8 cellular contexts compared by ENCODE assay signal in genomic region chr2:186590538-186591441, GRCh38. TPM values are rescaled to one million over a fixed set of nuclear protein-coding genes. Genes with fewer than 3 reads are reported as not detected.
DNase-seq lines count a peak whose midpoint lies in the region; ATAC-seq and TF ChIP-seq lines count a peak whose summit lies in the region.

No MANE protein-coding gene starts in this region.

- TF ChIP-seq POLR2A in esophagus muscularis mucosa (IDR thresholded peaks at IDR 0.05; ENCODE audit: low read depth): no peak
- no peak for TF ChIP-seq POLR2A in vagina (IDR thresholded peaks at IDR 0.05)

- H3K9me3 Mint-ChIP-seq in activated CD4-positive, alpha-beta T cell treated with anti-CD3 and anti-CD28 coated beads, Interleukin-2, amount 10 ng/mL, durations not matched to agents 24 days and 14 days: no peaks in the 10 kb centered on the region

- intact Hi-C loops in activated CD4-positive, alpha-beta T cell treated with anti-CD3 and anti-CD28 coated beads, Interleukin-2, amount 10 ng/mL, durations not matched to agents 24 days and 14 days (cut with micrococcal nuclease): loop anchor here (1.0 kb wide), 2 partner anchors 51 to 104 kb away; partner anchors contain the start of gene ZC3H15
- intact Hi-C loops in esophagus muscularis mucosa (cut with DNase I): no loop called here
- intact Hi-C loops in vagina (cut with DNase I): no loop called here

- DNase-seq in DMS53 (lab: John Stamatoyannopoulos, UW) (peak; percentile 72), NAMALWA (ENCODE audit: low spot score) (peak; percentile 64), esophagus muscularis mucosa (ENCODE audit: extremely low spot score) (no peak), vagina (ENCODE audit: extremely low spot score in 2 of 2) (no peak)
- DNase-seq in activated CD4-positive, alpha-beta T cell treated with anti-CD3 and anti-CD28 coated beads, Interleukin-2, amount 10 ng/mL, durations not matched to agents 24 days and 14 days: peak; percentile 73

- H3K36me3 Mint-ChIP-seq in activated CD4-positive, alpha-beta T cell treated with anti-CD3 and anti-CD28 coated beads, Interleukin-2, amount 10 ng/mL, durations not matched to agents 24 days and 14 days (ENCODE audit: low read depth): no peaks in the 10 kb centered on the region

- H3K9ac ChIP-seq in muscle layer of colon (ENCODE audit: low read length): peak overlapping the region; percentile 52

- H3K27ac ChIP-seq in esophagus muscularis mucosa (replicated peaks in 1 of 4): peak overlapping the region; percentile 87 to 96 (median 95)
- H3K27ac ChIP-seq in muscle layer of colon (ENCODE audit: low read depth, low read length): peak overlapping the region; percentile 62
- H3K27ac ChIP-seq in vagina: peak overlapping the region; percentile 94

- no peak for TF ChIP-seq CTCF in esophagus muscularis mucosa (IDR thresholded peaks at IDR 0.05)
- no peak for TF ChIP-seq CTCF in vagina (IDR thresholded peaks at IDR 0.05)

- peak overlapping the region; percentile 80 for H3K27ac Mint-ChIP-seq in activated CD4-positive, alpha-beta T cell treated with anti-CD3 and anti-CD28 coated beads, Interleukin-2, amount 10 ng/mL, durations not matched to agents 24 days and 14 days

- ATAC-seq in GM21360 (IDR thresholded peaks at IDR 0.05; ENCODE audit: unreplicated experiment): peak; percentile 20
- ATAC-seq in HG03521 (IDR thresholded peaks at IDR 0.05; ENCODE audit: unreplicated experiment): no peak

- H3K27me3 Mint-ChIP-seq in activated CD4-positive, alpha-beta T cell treated with anti-CD3 and anti-CD28 coated beads, Interleukin-2, amount 10 ng/mL, durations not matched to agents 24 days and 14 days: peaks cover 3% of the 10 kb centered on the region

- under 1% methylated on average over 25 of the region's 25 CpGs for WGBS in esophagus muscularis mucosa

- H3K4me1 Mint-ChIP-seq in activated CD4-positive, alpha-beta T cell treated with anti-CD3 and anti-CD28 coated beads, Interleukin-2, amount 10 ng/mL, durations not matched to agents 24 days and 14 days: peaks cover 19% of the 10 kb centered on the region

- H3K4me1 ChIP-seq in esophagus muscularis mucosa (peaks cover 8 to 55% (median 54%) of the 10 kb centered on the region in 4 donors), muscle layer of colon (ENCODE audit: insufficient read depth, low read length) (peaks cover 28% of the 10 kb centered on the region), vagina (peaks cover 58% of the 10 kb centered on the region)

- H3K4me3 Mint-ChIP-seq in activated CD4-positive, alpha-beta T cell treated with anti-CD3 and anti-CD28 coated beads, Interleukin-2, amount 10 ng/mL, durations not matched to agents 24 days and 14 days: peak overlapping the region; percentile 85

- TF ChIP-seq EP300 in esophagus muscularis mucosa (IDR thresholded peaks at IDR 0.05): no peak

- H3K36me3 ChIP-seq in esophagus muscularis mucosa: no peaks in the 10 kb centered on the region
- H3K36me3 ChIP-seq in muscle layer of colon (ENCODE audit: insufficient read depth, low read length): no peaks in the 10 kb centered on the region
- H3K36me3 ChIP-seq in vagina: no peaks in the 10 kb centered on the region

- H3K9me3 ChIP-seq in esophagus muscularis mucosa (no peaks in the 10 kb centered on the region), muscle layer of colon (ENCODE audit: low read length) (no peaks in the 10 kb centered on the region), vagina (no peaks in the 10 kb centered on the region)

- H3K27me3 ChIP-seq in esophagus muscularis mucosa (no peaks in the 10 kb centered on the region), muscle layer of colon (ENCODE audit: control insufficient read depth in 1 of 2, insufficient read depth in 2 of 2, low read length in 2 of 2) (no peaks in the 10 kb centered on the region), vagina (no peaks in the 10 kb centered on the region)

- H3K4me3 ChIP-seq in esophagus muscularis mucosa (peak overlapping the region; percentile 59 to 91 (median 78)), muscle layer of colon (ENCODE audit: low read depth in 1 of 2, low read length in 2 of 2) (peak overlapping the region; percentile 94 to 96), vagina (peak overlapping the region; percentile 75 to 84)

RNA-seq across cellular contexts. Expression of gene ITGAV, which starts 0.9 kb away (rescaled TPM):
- total RNA-seq in activated CD4-positive, alpha-beta T cell treated with anti-CD3 and anti-CD28 coated beads, Interleukin-2, amount 10 ng/mL, durations not matched to agents 24 days and 14 days: 6.9 and 8.1 TPM in 2 replicates
- total RNA-seq in esophagus muscularis mucosa: 100 to 1,000 TPM in 2 of 4 donors, 10 to 100 TPM in 2; 98.4 to 117 (median 105) TPM
- 55.0 TPM for total RNA-seq in vagina

Comparison
In these comparisons a context has a peak if more than half of its experiments do, and no peak if none do; other contexts are left out.
1. DNase-seq: peak in DMS53 (single experiment), NAMALWA (single experiment) and activated CD4-positive, alpha-beta T cell treated with anti-CD3 and anti-CD28 coated beads, Interleukin-2, amount 10 ng/mL, durations not matched to agents 24 days and 14 days (single experiment); none in esophagus muscularis mucosa (single experiment) and vagina (0 of 2).
2. Peak in every context shown above with its lines, with median percentiles within 50 percentile points of each other: H3K27ac ChIP-seq and H3K4me3 ChIP-seq.